ENCODE assay signal across 1 cellular context in genomic region chr17:58352843-58353719, GRCh38.
TF ChIP-seq lines count a peak whose summit lies in the region.

No MANE protein-coding gene starts in this region.

TF ChIP-seq in K562, 482 proteins besides CTCF, POLR2A, EP300 and RAD21 (continues in another document):
- no peak for TF ChIP-seq HNRNPK (IDR thresholded peaks at IDR 0.05; ENCODE audit: low read depth, low read length, poor library complexity, severe bottlenecking)
- no peak for TF ChIP-seq ZNF780A (CRISPR knock-in tag; IDR thresholded peaks at IDR 0.05)
- TF ChIP-seq GTF2A2 (tag; IDR thresholded peaks at IDR 0.05) = no peak
- no peak for TF ChIP-seq SIN3B (IDR thresholded peaks at IDR 0.05; ENCODE audit: low read depth)
- no peak for TF ChIP-seq HMGN3 (IDR thresholded peaks at IDR 0.05; ENCODE audit: borderline replicate concordance, extremely low read depth, insufficient read length, low read depth, low read length)
- TF ChIP-seq ELK1 (CRISPR knock-in tag; IDR thresholded peaks at IDR 0.05) = no peak
- TF ChIP-seq YY1 (IDR thresholded peaks at IDR 0.05; ENCODE audit: borderline replicate concordance in 1 of 3, control insufficient read depth in 1 of 3, extremely low read depth in 1 of 3, insufficient read depth in 3 of 3, insufficient read length in 1 of 3, insufficient replicate concordance in 2 of 3, low read depth in 1 of 3, low read length in 2 of 3) = peak in 1 of 3 experiments; percentile 61
- peak; percentile 29 for TF ChIP-seq CHD4 (IDR thresholded peaks at IDR 0.05; ENCODE audit: insufficient read depth, insufficient replicate concordance, low read depth, low read length, poor library complexity, severe bottlenecking)
- TF ChIP-seq FOS (IDR thresholded peaks at IDR 0.05; ENCODE audit: extremely low read depth, insufficient read length) = no peak
- TF ChIP-seq KAT8 (IDR thresholded peaks at IDR 0.05; ENCODE audit: low read depth) = no peak
- TF ChIP-seq TSHZ1 (CRISPR knock-in tag; IDR thresholded peaks at IDR 0.05) = no peak
- TF ChIP-seq ZNF347 (CRISPR knock-in tag; IDR thresholded peaks at IDR 0.05; ENCODE audit: low read depth) = no peak
- no peak for TF ChIP-seq SREBF1 (IDR thresholded peaks at IDR 0.05; ENCODE audit: borderline replicate concordance, low read depth, low read length)
- TF ChIP-seq KDM5B (IDR thresholded peaks at IDR 0.05; ENCODE audit: insufficient replicate concordance, low read depth, low read length) = peak; percentile 16
- TF ChIP-seq SRSF3 (IDR thresholded peaks at IDR 0.05; ENCODE audit: insufficient read depth, low read length) = no peak
- TF ChIP-seq TEAD2 (tag; IDR thresholded peaks at IDR 0.05) = no peak
- peak; percentile 84 to 91 for TF ChIP-seq KDM1A (IDR thresholded peaks at IDR 0.05)
- TF ChIP-seq ZNF449 (CRISPR knock-in tag; IDR thresholded peaks at IDR 0.05) = no peak
- TF ChIP-seq ZFP91 (CRISPR knock-in tag; IDR thresholded peaks at IDR 0.05) = no peak
- TF ChIP-seq JUND (IDR thresholded peaks at IDR 0.05; ENCODE audit: borderline replicate concordance, low read depth, low read length) = no peak
- TF ChIP-seq JUND (tag; IDR thresholded peaks at IDR 0.05; ENCODE audit: borderline replicate concordance, low read depth, low read length) = peak; percentile 51; the same call in 1 of the 3 replicates
- TF ChIP-seq ZNF609 (CRISPR knock-in tag; IDR thresholded peaks at IDR 0.05; ENCODE audit: borderline replicate concordance) = no peak
- TF ChIP-seq BCOR (IDR thresholded peaks at IDR 0.05) = peak; percentile 97
- TF ChIP-seq ZNF174 (CRISPR knock-in tag; IDR thresholded peaks at IDR 0.05) = no peak
- peak in 1 of 2 experiments; percentile 42 for TF ChIP-seq E2F6 (IDR thresholded peaks at IDR 0.05; ENCODE audit: borderline replicate concordance in 1 of 2, extremely low read depth in 1 of 2, insufficient read depth in 1 of 2, insufficient read length in 1 of 2, low read depth in 1 of 2, low read length in 1 of 2, poor library complexity in 1 of 2, severe bottlenecking in 1 of 2)
- 0 out of 2 replicates have a peak, but pooled peaks have one; percentile 2 for TF ChIP-seq TEAD4 (IDR thresholded peaks at IDR 0.05; ENCODE audit: low read length)
- TF ChIP-seq TEAD4 (CRISPR knock-in tag; IDR thresholded peaks at IDR 0.05; ENCODE audit: borderline replicate concordance) = no peak
- peak; percentile 44 for TF ChIP-seq TAF1 (IDR thresholded peaks at IDR 0.05; ENCODE audit: control insufficient read depth, extremely low read depth, insufficient read depth, low read length, severe bottlenecking)
- peak; percentile 86 for TF ChIP-seq HDAC2 (IDR thresholded peaks at IDR 0.05)
- TF ChIP-seq SOX6 (IDR thresholded peaks at IDR 0.05) = no peak
- no peak for TF ChIP-seq NFIX (CRISPR knock-in tag; IDR thresholded peaks at IDR 0.05; ENCODE audit: low read depth)
- no peak for TF ChIP-seq ZNF695 (CRISPR knock-in tag; IDR thresholded peaks at IDR 0.05)
- no peak for TF ChIP-seq DIDO1 (tag; IDR thresholded peaks at IDR 0.05; ENCODE audit: low read depth)
- no peak for TF ChIP-seq ELF4 (CRISPR knock-in tag; IDR thresholded peaks at IDR 0.05)
- TF ChIP-seq LEF1 (IDR thresholded peaks at IDR 0.05) = no peak
- TF ChIP-seq JUN (IDR thresholded peaks at IDR 0.05; ENCODE audit: borderline replicate concordance, low read depth, low read length) = no peak
- 0 out of 2 replicates have a peak, but pooled peaks have one; percentile 57 for TF ChIP-seq JUN (CRISPR knock-in tag; IDR thresholded peaks at IDR 0.05; ENCODE audit: borderline replicate concordance)
- no peak for TF ChIP-seq NCOA1 (IDR thresholded peaks at IDR 0.05; ENCODE audit: low read depth)
- TF ChIP-seq CHCHD3 (CRISPR knock-in tag; IDR thresholded peaks at IDR 0.05) = no peak
- TF ChIP-seq NRF1 (conservative IDR thresholded peaks at IDR 0.05 in 1 of 2, IDR thresholded peaks at IDR 0.05 in 1 of 2) = no peak
- no peak for TF ChIP-seq PREB (CRISPR knock-in tag; IDR thresholded peaks at IDR 0.05)
- no peak for TF ChIP-seq ZBTB12 (CRISPR knock-in tag; IDR thresholded peaks at IDR 0.05)
- peak in 1 of 2 experiments; percentile 78; a peak in 1 of 4 replicates for TF ChIP-seq TEAD1 (CRISPR knock-in tag; IDR thresholded peaks at IDR 0.05)
- TF ChIP-seq GABPA (tag; conservative IDR thresholded peaks at IDR 0.05; ENCODE audit: low read depth) = no peak
- TF ChIP-seq STAT5B (CRISPR knock-in tag; IDR thresholded peaks at IDR 0.05) = no peak
- TF ChIP-seq ZNF263 (CRISPR knock-in tag; IDR thresholded peaks at IDR 0.05; ENCODE audit: borderline replicate concordance) = 0 out of 2 replicates have a peak, but pooled peaks have one; percentile 45
- TF ChIP-seq DACH1 (IDR thresholded peaks at IDR 0.05; ENCODE audit: partially characterized antibody) = peak; percentile 4
- no peak for TF ChIP-seq MXD1 (CRISPR knock-in tag; IDR thresholded peaks at IDR 0.05; ENCODE audit: borderline replicate concordance, poor library complexity, severe bottlenecking)
- peak; percentile 53 for TF ChIP-seq ZFX (CRISPR knock-in tag; IDR thresholded peaks at IDR 0.05)
- TF ChIP-seq RFX5 (IDR thresholded peaks at IDR 0.05; ENCODE audit: low read depth, low read length) = no peak
- TF ChIP-seq HNRNPH1 (optimal IDR thresholded peaks at IDR 0.05; ENCODE audit: low read depth, low read length) = no peak
